In the genomic region with DNA sequence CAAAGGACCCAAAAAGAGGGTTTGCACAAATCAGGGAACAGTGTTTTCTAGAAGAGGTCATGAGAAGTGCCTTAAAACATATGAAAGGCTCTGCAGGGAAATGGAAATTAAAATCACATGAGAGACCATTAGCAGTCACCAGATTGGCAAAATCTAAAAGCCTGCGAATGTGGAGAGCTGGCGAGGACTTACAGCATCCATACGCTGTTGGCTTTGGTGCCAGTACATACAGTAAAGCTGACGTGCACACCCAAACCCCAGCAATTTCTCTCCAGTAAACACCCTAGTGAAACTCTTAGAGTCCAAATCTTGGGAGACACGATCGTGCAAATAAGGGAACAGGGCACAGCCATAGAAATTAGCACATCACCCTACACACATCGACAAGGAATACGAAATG, we compare ENCODE assay signal across 27 cellular contexts. TPM values are rescaled to one million over a fixed set of nuclear protein-coding genes. Genes with fewer than 3 reads are reported as not detected.
"Had no signal": no experiment of that assay in that cellular context is flagged by ENCODE, and none has a peak within 500 bp of the region (broad histone marks: within the 10 kb centered on the region; RNA-seq: fewer than 3 reads in every experiment).

No MANE protein-coding gene starts in this region.

- DNase-seq: activated B cell treated with CpG ODN at 0.5 μM for 24 hours; activated CD4-positive, alpha-beta memory T cell treated with anti-CD3 and anti-CD28 coated beads for 36 hours; activated CD4-positive, alpha-beta T cell treated with anti-CD3 and anti-CD28 coated beads for 4 hours; activated CD4-positive, alpha-beta T cell treated with anti-CD3 and anti-CD28 coated beads, Interleukin-2, amount 50 U/mL, for 1 hour; activated CD4-positive, alpha-beta T cell treated with anti-CD3 and anti-CD28 coated beads, Interleukin-2, amount 50 U/mL, for 4 hours; activated CD4-positive, CD25-positive, alpha-beta regulatory T cell treated with anti-CD3 and anti-CD28 coated beads, Interleukin-2, amount 50 U/mL, for 72 hours; activated CD8-positive, alpha-beta memory T cell treated with anti-CD3 and anti-CD28 coated beads, Interleukin-2, amount 50 U/mL, for 4 hours; activated CD8-positive, alpha-beta T cell treated with anti-CD3 and anti-CD28 coated beads for 36 hours; activated gamma-delta T cell; activated naive CD4-positive, alpha-beta T cell treated with anti-CD3 and anti-CD28 coated beads, Interleukin-2, amount 10 ng/mL, durations not matched to agents 7 days and 5 days; activated naive CD4-positive, alpha-beta T cell treated with Interleukin-2 at 50 U/mL for 16 hours; activated naive CD8-positive, alpha-beta T cell treated with anti-CD3 and anti-CD28 coated beads, Interleukin-2, amount 10 ng/mL, durations not matched to agents 7 days and 5 days; activated naive CD8-positive, alpha-beta T cell treated with anti-CD3 and anti-CD28 coated beads, Interleukin-2, amount 50 U/mL, for 24 hours; activated T-cell treated with anti-CD3 and anti-CD28 coated beads for 4 hours; activated T-cell treated with anti-CD3 and anti-CD28 coated beads, Interleukin-2, amount 50 U/mL, for 1 hour; activated T-cell treated with anti-CD3 and anti-CD28 coated beads, Interleukin-2, amount 50 U/mL, for 4 hours; amygdala; central memory CD4-positive, alpha-beta T cell; SW 1271; T-helper 1 cell; T-helper 2 cell; T-helper 9 cell had no signal

- ATAC-seq: activated CD8-positive, alpha-beta T cell treated with anti-CD3 and anti-CD28 coated beads for 36 hours; activated naive CD8-positive, alpha-beta T cell treated with anti-CD3 and anti-CD28 coated beads, Interleukin-2, amount 50 U/mL, for 24 hours; activated T-cell treated with anti-CD3 and anti-CD28 coated beads, Interleukin-2, amount 50 U/mL, for 4 hours had no signal

- H3K4me1 ChIP-seq: ascending aorta had no signal

- H3K36me3 ChIP-seq: ascending aorta, cardiac muscle cell had no signal

- H3K4me3 ChIP-seq: ascending aorta, cardiac muscle cell had no signal

- H3K27me3 ChIP-seq: ascending aorta, cardiac muscle cell had no signal

- H3K27ac ChIP-seq: ascending aorta, cardiac muscle cell, VCaP had no signal

- H3K9me3 ChIP-seq: ascending aorta had no signal

RNA-seq across cellular contexts. Expression of a gene that starts 25.4 kb away (rescaled TPM):
- total RNA-seq: activated B cell treated with CpG ODN at 0.5 μM for 24 hours; activated CD4-positive, alpha-beta memory T cell treated with anti-CD3 and anti-CD28 coated beads for 36 hours; activated CD8-positive, alpha-beta memory T cell treated with anti-CD3 and anti-CD28 coated beads for 36 hours; activated CD8-positive, alpha-beta T cell treated with anti-CD3 and anti-CD28 coated beads for 36 hours; activated naive CD8-positive, alpha-beta T cell treated with anti-CD3 and anti-CD28 coated beads, Interleukin-2, amount 10 ng/mL, durations not matched to agents 7 days and 5 days; activated T-cell treated with anti-CD3 and anti-CD28 coated beads, Interleukin-2, amount 50 U/mL, for 4 hours; activated T-helper 2 cell treated with anti-CD3 and anti-CD28 coated beads, Interferon-gamma antibody, Interleukin-2, Interleukin-4, amounts not matched to agents 10 μg/mL and 5 μg/mL and 100 μg/mL, durations not matched to agents 14 hours and 24 hours and 36 hours; cardiac muscle cell had no signal
- polyA plus RNA-seq: cardiac muscle cell had no signal
